Comparison of ENCODE assay signal across 1 cellular context in the genomic region with DNA sequence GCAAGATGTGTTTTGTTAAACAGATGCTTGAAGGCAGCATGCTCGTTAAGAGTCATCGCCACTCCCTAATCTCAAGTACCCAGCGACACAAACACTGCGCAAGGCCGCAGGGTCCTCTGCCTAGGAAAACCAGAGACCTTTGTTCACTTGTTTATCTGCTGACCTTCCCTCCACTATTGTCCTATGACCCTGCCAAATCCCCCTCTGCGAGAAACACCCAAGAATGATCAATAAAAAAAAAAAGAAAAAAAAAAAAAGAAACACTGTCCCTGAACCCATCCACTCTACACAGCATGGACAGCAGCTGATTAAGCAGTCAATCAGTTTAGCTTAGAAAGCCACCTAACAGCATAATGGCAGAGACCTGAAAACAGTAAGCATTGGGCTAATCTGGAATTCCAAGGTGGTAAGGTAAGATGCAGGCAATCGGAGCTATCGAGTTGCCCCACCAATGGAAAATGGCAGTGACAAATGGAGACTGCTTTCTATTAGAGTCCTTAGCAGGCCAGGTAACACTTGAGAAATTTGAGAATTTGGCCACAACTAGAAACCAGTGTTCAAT.
TF ChIP-seq lines count a peak whose summit lies in the region.
"Not testable (repeated sequence)": the region's sequence is repeated elsewhere in the genome, so short reads cannot be mapped to it uniquely, and the experiment has no call there.

No MANE protein-coding gene starts in this region.

TF ChIP-seq in HepG2, 621 proteins besides CTCF, POLR2A, EP300 and RAD21 (continued from another document and continues in another):
- TF ChIP-seq, protein P1, sequence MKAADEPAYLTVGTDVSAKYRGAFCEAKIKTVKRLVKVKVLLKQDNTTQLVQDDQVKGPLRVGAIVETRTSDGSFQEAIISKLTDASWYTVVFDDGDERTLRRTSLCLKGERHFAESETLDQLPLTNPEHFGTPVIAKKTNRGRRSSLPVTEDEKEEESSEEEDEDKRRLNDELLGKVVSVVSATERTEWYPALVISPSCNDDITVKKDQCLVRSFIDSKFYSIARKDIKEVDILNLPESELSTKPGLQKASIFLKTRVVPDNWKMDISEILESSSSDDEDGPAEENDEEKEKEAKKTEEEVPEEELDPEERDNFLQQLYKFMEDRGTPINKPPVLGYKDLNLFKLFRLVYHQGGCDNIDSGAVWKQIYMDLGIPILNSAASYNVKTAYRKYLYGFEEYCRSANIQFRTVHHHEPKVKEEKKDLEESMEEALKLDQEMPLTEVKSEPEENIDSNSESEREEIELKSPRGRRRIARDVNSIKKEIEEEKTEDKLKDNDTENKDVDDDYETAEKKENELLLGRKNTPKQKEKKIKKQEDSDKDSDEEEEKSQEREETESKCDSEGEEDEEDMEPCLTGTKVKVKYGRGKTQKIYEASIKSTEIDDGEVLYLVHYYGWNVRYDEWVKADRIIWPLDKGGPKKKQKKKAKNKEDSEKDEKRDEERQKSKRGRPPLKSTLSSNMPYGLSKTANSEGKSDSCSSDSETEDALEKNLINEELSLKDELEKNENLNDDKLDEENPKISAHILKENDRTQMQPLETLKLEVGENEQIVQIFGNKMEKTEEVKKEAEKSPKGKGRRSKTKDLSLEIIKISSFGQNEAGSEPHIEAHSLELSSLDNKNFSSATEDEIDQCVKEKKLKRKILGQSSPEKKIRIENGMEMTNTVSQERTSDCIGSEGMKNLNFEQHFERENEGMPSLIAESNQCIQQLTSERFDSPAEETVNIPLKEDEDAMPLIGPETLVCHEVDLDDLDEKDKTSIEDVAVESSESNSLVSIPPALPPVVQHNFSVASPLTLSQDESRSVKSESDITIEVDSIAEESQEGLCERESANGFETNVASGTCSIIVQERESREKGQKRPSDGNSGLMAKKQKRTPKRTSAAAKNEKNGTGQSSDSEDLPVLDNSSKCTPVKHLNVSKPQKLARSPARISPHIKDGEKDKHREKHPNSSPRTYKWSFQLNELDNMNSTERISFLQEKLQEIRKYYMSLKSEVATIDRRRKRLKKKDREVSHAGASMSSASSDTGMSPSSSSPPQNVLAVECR (CRISPR knock-in tag; IDR thresholded peaks at IDR 0.05; ENCODE audit: borderline replicate concordance): peak; percentile 39; the same call in 1 of the 2 replicates
- TF ChIP-seq NR2F6 (IDR thresholded peaks at IDR 0.05): peak; percentile 58
- TF ChIP-seq NR2F6 (CRISPR knock-in tag; IDR thresholded peaks at IDR 0.05): peak; percentile 43; the same call in 1 of the 2 replicates
- TF ChIP-seq FOXA3 (CRISPR knock-in tag; IDR thresholded peaks at IDR 0.05): peak; percentile 66
- TF ChIP-seq, protein P2, sequence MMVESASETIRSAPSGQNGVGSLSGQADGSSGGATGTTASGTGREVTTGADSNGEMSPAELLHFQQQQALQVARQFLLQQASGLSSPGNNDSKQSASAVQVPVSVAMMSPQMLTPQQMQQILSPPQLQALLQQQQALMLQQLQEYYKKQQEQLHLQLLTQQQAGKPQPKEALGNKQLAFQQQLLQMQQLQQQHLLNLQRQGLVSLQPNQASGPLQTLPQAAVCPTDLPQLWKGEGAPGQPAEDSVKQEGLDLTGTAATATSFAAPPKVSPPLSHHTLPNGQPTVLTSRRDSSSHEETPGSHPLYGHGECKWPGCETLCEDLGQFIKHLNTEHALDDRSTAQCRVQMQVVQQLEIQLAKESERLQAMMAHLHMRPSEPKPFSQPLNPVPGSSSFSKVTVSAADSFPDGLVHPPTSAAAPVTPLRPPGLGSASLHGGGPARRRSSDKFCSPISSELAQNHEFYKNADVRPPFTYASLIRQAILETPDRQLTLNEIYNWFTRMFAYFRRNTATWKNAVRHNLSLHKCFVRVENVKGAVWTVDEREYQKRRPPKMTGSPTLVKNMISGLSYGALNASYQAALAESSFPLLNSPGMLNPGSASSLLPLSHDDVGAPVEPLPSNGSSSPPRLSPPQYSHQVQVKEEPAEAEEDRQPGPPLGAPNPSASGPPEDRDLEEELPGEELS (CRISPR knock-in tag; IDR thresholded peaks at IDR 0.05): peak; percentile 78
- peak; percentile 44; the same call in 1 of the 2 replicates for TF ChIP-seq SP5 (CRISPR knock-in tag; IDR thresholded peaks at IDR 0.05; ENCODE audit: borderline replicate concordance, low read depth)
- peak; percentile 72; the same call in 1 of the 2 replicates for TF ChIP-seq FOXP1 (IDR thresholded peaks at IDR 0.05)
- peak; percentile 88 for TF ChIP-seq FOXP1 (CRISPR knock-in tag; IDR thresholded peaks at IDR 0.05)
- TF ChIP-seq YEATS2 (CRISPR knock-in tag; IDR thresholded peaks at IDR 0.05; ENCODE audit: borderline replicate concordance): 0 out of 2 replicates have a peak, but pooled peaks have one; percentile 4
- TF ChIP-seq, protein P3, sequence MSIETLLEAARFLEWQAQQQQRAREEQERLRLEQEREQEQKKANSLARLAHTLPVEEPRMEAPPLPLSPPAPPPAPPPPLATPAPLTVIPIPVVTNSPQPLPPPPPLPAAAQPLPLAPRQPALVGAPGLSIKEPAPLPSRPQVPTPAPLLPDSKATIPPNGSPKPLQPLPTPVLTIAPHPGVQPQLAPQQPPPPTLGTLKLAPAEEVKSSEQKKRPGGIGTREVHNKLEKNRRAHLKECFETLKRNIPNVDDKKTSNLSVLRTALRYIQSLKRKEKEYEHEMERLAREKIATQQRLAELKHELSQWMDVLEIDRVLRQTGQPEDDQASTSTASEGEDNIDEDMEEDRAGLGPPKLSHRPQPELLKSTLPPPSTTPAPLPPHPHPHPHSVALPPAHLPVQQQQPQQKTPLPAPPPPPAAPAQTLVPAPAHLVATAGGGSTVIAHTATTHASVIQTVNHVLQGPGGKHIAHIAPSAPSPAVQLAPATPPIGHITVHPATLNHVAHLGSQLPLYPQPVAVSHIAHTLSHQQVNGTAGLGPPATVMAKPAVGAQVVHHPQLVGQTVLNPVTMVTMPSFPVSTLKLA (IDR thresholded peaks at IDR 0.05): 0 out of 2 replicates have a peak, but pooled peaks have one; percentile 24
- peak; percentile 36 for TF ChIP-seq SKI (IDR thresholded peaks at IDR 0.05; ENCODE audit: partially characterized antibody)
- TF ChIP-seq ZFY (CRISPR knock-in tag; IDR thresholded peaks at IDR 0.05): peak; percentile 15; the same call in 1 of the 2 replicates
- TF ChIP-seq MEF2D (CRISPR knock-in tag; IDR thresholded peaks at IDR 0.05): peak; percentile 40; the same call in 1 of the 2 replicates
- TF ChIP-seq, protein P4, sequence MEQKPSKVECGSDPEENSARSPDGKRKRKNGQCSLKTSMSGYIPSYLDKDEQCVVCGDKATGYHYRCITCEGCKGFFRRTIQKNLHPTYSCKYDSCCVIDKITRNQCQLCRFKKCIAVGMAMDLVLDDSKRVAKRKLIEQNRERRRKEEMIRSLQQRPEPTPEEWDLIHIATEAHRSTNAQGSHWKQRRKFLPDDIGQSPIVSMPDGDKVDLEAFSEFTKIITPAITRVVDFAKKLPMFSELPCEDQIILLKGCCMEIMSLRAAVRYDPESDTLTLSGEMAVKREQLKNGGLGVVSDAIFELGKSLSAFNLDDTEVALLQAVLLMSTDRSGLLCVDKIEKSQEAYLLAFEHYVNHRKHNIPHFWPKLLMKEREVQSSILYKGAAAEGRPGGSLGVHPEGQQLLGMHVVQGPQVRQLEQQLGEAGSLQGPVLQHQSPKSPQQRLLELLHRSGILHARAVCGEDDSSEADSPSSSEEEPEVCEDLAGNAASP (CRISPR knock-in tag; IDR thresholded peaks at IDR 0.05; ENCODE audit: borderline replicate concordance): 0 out of 2 replicates have a peak, but pooled peaks have one; percentile 14
- peak; percentile 35; the same call in 1 of the 2 replicates for TF ChIP-seq FOXO1 (CRISPR knock-in tag; IDR thresholded peaks at IDR 0.05)
- 0 out of 2 replicates have a peak, but pooled peaks have one; percentile 32 for TF ChIP-seq PPARG (CRISPR knock-in tag; conservative IDR thresholded peaks at IDR 0.05)
- TF ChIP-seq NONO (IDR thresholded peaks at IDR 0.05): not testable (repeated sequence)
- TF ChIP-seq NONO (CRISPR knock-in tag; conservative IDR thresholded peaks at IDR 0.05): peak; percentile 55; the same call in 1 of the 2 replicates
- peak; percentile 29; the same call in 1 of the 2 replicates for TF ChIP-seq HMG20A (CRISPR knock-in tag; IDR thresholded peaks at IDR 0.05; ENCODE audit: borderline replicate concordance)
- TF ChIP-seq RARA (CRISPR knock-in tag; IDR thresholded peaks at IDR 0.05): peak; percentile 84
- peak; percentile 57; the same call in 1 of the 2 replicates for TF ChIP-seq HOXA3 (CRISPR knock-in tag; IDR thresholded peaks at IDR 0.05)
- peak; percentile 51; the same call in 1 of the 2 replicates for TF ChIP-seq ZNF292 (CRISPR knock-in tag; IDR thresholded peaks at IDR 0.05; ENCODE audit: borderline replicate concordance, low read depth)
- TF ChIP-seq ESRRA (CRISPR knock-in tag; IDR thresholded peaks at IDR 0.05; ENCODE audit: low read depth): 0 out of 2 replicates have a peak, but pooled peaks have one; percentile 27
- TF ChIP-seq FOXK1 (CRISPR knock-in tag; IDR thresholded peaks at IDR 0.05; ENCODE audit: borderline replicate concordance, low read depth): peak; percentile 81; the same call in 1 of the 2 replicates
- peak; percentile 85 for TF ChIP-seq SALL1 (CRISPR knock-in tag; IDR thresholded peaks at IDR 0.05)
- peak; percentile 83 for TF ChIP-seq MED1 (CRISPR knock-in tag; IDR thresholded peaks at IDR 0.05)
- peak; percentile 66 for TF ChIP-seq RXRB (CRISPR knock-in tag; IDR thresholded peaks at IDR 0.05; ENCODE audit: borderline replicate concordance)
- TF ChIP-seq, protein P5, sequence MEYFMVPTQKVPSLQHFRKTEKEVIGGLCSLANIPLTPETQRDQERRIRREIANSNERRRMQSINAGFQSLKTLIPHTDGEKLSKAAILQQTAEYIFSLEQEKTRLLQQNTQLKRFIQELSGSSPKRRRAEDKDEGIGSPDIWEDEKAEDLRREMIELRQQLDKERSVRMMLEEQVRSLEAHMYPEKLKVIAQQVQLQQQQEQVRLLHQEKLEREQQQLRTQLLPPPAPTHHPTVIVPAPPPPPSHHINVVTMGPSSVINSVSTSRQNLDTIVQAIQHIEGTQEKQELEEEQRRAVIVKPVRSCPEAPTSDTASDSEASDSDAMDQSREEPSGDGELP (IDR thresholded peaks at IDR 0.05; ENCODE audit: borderline replicate concordance, low read depth): peak; percentile 70
- TF ChIP-seq ZNF501 (CRISPR knock-in tag; IDR thresholded peaks at IDR 0.05): peak; percentile 61; the same call in 1 of the 2 replicates
- peak; percentile 44; the same call in 1 of the 2 replicates for TF ChIP-seq MIXL1 (CRISPR knock-in tag; IDR thresholded peaks at IDR 0.05)
- TF ChIP-seq SOX5 (CRISPR knock-in tag; IDR thresholded peaks at IDR 0.05; ENCODE audit: borderline replicate concordance): peak; percentile 83
- TF ChIP-seq KLF6 (CRISPR knock-in tag; IDR thresholded peaks at IDR 0.05): 0 out of 2 replicates have a peak, but pooled peaks have one; percentile 32
- peak; percentile 66 for TF ChIP-seq SOX13 (IDR thresholded peaks at IDR 0.05)
- peak in 1 of 2 experiments; percentile 88; a peak in 2 of 4 replicates for TF ChIP-seq SOX13 (CRISPR knock-in tag; conservative IDR thresholded peaks at IDR 0.05 in 1 of 2, IDR thresholded peaks at IDR 0.05 in 1 of 2)
- TF ChIP-seq, protein P6, sequence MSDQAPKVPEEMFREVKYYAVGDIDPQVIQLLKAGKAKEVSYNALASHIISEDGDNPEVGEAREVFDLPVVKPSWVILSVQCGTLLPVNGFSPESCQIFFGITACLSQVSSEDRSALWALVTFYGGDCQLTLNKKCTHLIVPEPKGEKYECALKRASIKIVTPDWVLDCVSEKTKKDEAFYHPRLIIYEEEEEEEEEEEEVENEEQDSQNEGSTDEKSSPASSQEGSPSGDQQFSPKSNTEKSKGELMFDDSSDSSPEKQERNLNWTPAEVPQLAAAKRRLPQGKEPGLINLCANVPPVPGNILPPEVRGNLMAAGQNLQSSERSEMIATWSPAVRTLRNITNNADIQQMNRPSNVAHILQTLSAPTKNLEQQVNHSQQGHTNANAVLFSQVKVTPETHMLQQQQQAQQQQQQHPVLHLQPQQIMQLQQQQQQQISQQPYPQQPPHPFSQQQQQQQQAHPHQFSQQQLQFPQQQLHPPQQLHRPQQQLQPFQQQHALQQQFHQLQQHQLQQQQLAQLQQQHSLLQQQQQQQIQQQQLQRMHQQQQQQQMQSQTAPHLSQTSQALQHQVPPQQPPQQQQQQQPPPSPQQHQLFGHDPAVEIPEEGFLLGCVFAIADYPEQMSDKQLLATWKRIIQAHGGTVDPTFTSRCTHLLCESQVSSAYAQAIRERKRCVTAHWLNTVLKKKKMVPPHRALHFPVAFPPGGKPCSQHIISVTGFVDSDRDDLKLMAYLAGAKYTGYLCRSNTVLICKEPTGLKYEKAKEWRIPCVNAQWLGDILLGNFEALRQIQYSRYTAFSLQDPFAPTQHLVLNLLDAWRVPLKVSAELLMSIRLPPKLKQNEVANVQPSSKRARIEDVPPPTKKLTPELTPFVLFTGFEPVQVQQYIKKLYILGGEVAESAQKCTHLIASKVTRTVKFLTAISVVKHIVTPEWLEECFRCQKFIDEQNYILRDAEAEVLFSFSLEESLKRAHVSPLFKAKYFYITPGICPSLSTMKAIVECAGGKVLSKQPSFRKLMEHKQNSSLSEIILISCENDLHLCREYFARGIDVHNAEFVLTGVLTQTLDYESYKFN (CRISPR knock-in tag; conservative IDR thresholded peaks at IDR 0.05): peak; percentile 78
- peak; percentile 51; the same call in 1 of the 2 replicates for TF ChIP-seq ZMYM4 (CRISPR knock-in tag; IDR thresholded peaks at IDR 0.05)
- TF ChIP-seq, protein P7, sequence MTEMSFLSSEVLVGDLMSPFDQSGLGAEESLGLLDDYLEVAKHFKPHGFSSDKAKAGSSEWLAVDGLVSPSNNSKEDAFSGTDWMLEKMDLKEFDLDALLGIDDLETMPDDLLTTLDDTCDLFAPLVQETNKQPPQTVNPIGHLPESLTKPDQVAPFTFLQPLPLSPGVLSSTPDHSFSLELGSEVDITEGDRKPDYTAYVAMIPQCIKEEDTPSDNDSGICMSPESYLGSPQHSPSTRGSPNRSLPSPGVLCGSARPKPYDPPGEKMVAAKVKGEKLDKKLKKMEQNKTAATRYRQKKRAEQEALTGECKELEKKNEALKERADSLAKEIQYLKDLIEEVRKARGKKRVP (CRISPR knock-in tag; IDR thresholded peaks at IDR 0.05): 0 out of 4 replicates have a peak, but pooled peaks of 1 of the 2 experiments have one; percentile 26
- TF ChIP-seq, protein P8, sequence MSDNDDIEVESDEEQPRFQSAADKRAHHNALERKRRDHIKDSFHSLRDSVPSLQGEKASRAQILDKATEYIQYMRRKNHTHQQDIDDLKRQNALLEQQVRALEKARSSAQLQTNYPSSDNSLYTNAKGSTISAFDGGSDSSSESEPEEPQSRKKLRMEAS (IDR thresholded peaks at IDR 0.05): 0 out of 2 replicates have a peak, but pooled peaks have one; percentile 7
- TF ChIP-seq GATAD2A (CRISPR knock-in tag; IDR thresholded peaks at IDR 0.05): peak; percentile 84
- TF ChIP-seq, protein P9, sequence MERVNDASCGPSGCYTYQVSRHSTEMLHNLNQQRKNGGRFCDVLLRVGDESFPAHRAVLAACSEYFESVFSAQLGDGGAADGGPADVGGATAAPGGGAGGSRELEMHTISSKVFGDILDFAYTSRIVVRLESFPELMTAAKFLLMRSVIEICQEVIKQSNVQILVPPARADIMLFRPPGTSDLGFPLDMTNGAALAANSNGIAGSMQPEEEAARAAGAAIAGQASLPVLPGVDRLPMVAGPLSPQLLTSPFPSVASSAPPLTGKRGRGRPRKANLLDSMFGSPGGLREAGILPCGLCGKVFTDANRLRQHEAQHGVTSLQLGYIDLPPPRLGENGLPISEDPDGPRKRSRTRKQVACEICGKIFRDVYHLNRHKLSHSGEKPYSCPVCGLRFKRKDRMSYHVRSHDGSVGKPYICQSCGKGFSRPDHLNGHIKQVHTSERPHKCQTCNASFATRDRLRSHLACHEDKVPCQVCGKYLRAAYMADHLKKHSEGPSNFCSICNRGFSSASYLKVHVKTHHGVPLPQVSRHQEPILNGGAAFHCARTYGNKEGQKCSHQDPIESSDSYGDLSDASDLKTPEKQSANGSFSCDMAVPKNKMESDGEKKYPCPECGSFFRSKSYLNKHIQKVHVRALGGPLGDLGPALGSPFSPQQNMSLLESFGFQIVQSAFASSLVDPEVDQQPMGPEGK (CRISPR knock-in tag; IDR thresholded peaks at IDR 0.05): 0 out of 2 replicates have a peak, but pooled peaks have one; percentile 19
- 0 out of 2 replicates have a peak, but pooled peaks have one; percentile 28 for TF ChIP-seq KAT8 (CRISPR knock-in tag; IDR thresholded peaks at IDR 0.05)
- TF ChIP-seq TBX2 (CRISPR knock-in tag; IDR thresholded peaks at IDR 0.05; ENCODE audit: borderline replicate concordance): peak; percentile 26; the same call in 1 of the 2 replicates
